In genomic region chr10:124892031-124892430, GRCh38 we compare ENCODE assay signal across 22 cellular contexts.
"Had no signal": no experiment of that assay in that cellular context is flagged by ENCODE, and none has a peak within 500 bp of the region (broad histone marks: within the 10 kb centered on the region; RNA-seq: fewer than 3 reads in every experiment).

No MANE protein-coding gene starts in this region.

- H3K4me1 ChIP-seq: esophagus muscularis mucosa, pancreas, prostate gland, suprapubic skin, tibial artery had no signal

- H3K27ac ChIP-seq: esophagus muscularis mucosa, hepatocyte, neutrophil, pancreas, prostate gland, suprapubic skin, tibial artery had no signal

- ATAC-seq: activated CD4-positive, alpha-beta T cell treated with anti-CD3 and anti-CD28 coated beads for 36 hours; activated T-cell treated with anti-CD3 and anti-CD28 coated beads, Interleukin-2, amount 50 U/mL, for 72 hours; pancreas; stimulated activated naive B cell treated with anti-CD40 and anti-IgM and Interleukin-4, amounts not matched to agents 10 μg/mL and 1 μg/mL and 100 μg/mL, for 72 hours had no signal

- H3K36me3 ChIP-seq: esophagus muscularis mucosa, neutrophil, pancreas, prostate gland, suprapubic skin, tibial artery had no signal

- H3K4me3 ChIP-seq: esophagus muscularis mucosa, hepatocyte, pancreas, prostate gland, suprapubic skin, tibial artery had no signal

- H3K27me3 ChIP-seq: esophagus muscularis mucosa, hepatocyte, pancreas, suprapubic skin, tibial artery had no signal

- H3K9me3 ChIP-seq: esophagus muscularis mucosa, neutrophil, pancreas, prostate gland, suprapubic skin, tibial artery had no signal

- DNase-seq: activated CD4-positive, alpha-beta T cell treated with anti-CD3 and anti-CD28 coated beads for 36 hours; activated CD4-positive, CD25-positive, alpha-beta regulatory T cell; activated naive CD4-positive, alpha-beta T cell treated with Interleukin-2 at 50 U/mL for 16 hours; activated T-cell treated with anti-CD3 and anti-CD28 coated beads for 4 hours; activated T-cell treated with anti-CD3 and anti-CD28 coated beads, Interleukin-2, amount 50 U/mL, for 72 hours; caudate nucleus; foreskin melanocyte; islet precursor cell; left colon; naive B cell; nephron progenitor cell; stimulated activated CD4-positive, alpha-beta T cell treated with anti-CD3 and anti-CD28 coated beads, Interleukin-15, amount 100 ng/mL, for 24 hours; stimulated activated CD4-positive, alpha-beta T cell treated with anti-CD3 and anti-CD28 coated beads, Interleukin-2, amount 100 ng/mL, for 24 hours; stimulated activated naive B cell treated with anti-CD40 and anti-IgM and Interleukin-4, amounts not matched to agents 10 μg/mL and 1 μg/mL and 100 μg/mL, for 72 hours; T-helper 1 cell; tibial artery had no signal
